1 cellular context compared by ENCODE assay signal in genomic region chr7:106190589-106191330, GRCh38.
A peak's percentile ranks its signal among the peaks of the same experiment; 100 is the strongest.
TF ChIP-seq lines count a peak whose summit lies in the region.

No MANE protein-coding gene starts in this region.

TF ChIP-seq in liver, 16 proteins besides CTCF, POLR2A, EP300 and RAD21 (continued from another document):
- TF ChIP-seq GABPA (IDR thresholded peaks at IDR 0.05 in 1 of 2, conservative IDR thresholded peaks at IDR 0.05 in 1 of 2) (no peak), SP1 (IDR thresholded peaks at IDR 0.05) (peak; percentile 13), YY1 (IDR thresholded peaks at IDR 0.05) (no peak), HNF4G (IDR thresholded peaks at IDR 0.05) (no peak), FOXA1 (IDR thresholded peaks at IDR 0.05) (no peak), NR2F2 (IDR thresholded peaks at IDR 0.05) (peak; percentile 92), HNF4A (conservative IDR thresholded peaks at IDR 0.05) (no peak), ZBTB33 (IDR thresholded peaks at IDR 0.05) (no peak), MAX (IDR thresholded peaks at IDR 0.05) (no peak), JUND (IDR thresholded peaks at IDR 0.05) (no peak), TAF1 (conservative IDR thresholded peaks at IDR 0.05) (no peak)
